ENCODE assay signal across 32 cellular contexts in genomic region chr3:87607234-87607633, GRCh38.
A peak's percentile ranks its signal among the peaks of the same experiment; 100 is the strongest.
DNase-seq lines count a peak whose midpoint lies in the region; FAIRE-seq and TF ChIP-seq lines count a peak whose summit lies in the region.
"Had no signal": no experiment of that assay in that cellular context is flagged by ENCODE, and none has a peak within 500 bp of the region (broad histone marks: within the 10 kb centered on the region; RNA-seq: fewer than 3 reads in every experiment).

No MANE protein-coding gene starts in this region.

- no peak overlapping the region for H4K91ac ChIP-seq in H1 (replicated peaks; ENCODE audit: insufficient read length, low read length)

- no peak for TF ChIP-seq POLR2A in H1 (IDR thresholded peaks at IDR 0.05; ENCODE audit: control extremely low read depth in 1 of 2, low read depth in 2 of 2, low read length in 2 of 2)

- TF ChIP-seq CTCF in HEK293 (tag by site-specific recombination; IDR thresholded peaks at IDR 0.05) (no peak), bronchial epithelial cell (IDR thresholded peaks at IDR 0.05; ENCODE audit: insufficient read depth, low read length, severe bottlenecking) (no peak), H1 (IDR thresholded peaks at IDR 0.05; ENCODE audit: control extremely low read depth in 1 of 3, insufficient read depth in 1 of 3, low read depth in 1 of 3, low read length in 3 of 3) (no peak)

- H3K27me3 ChIP-seq in bronchial epithelial cell (ENCODE audit: control insufficient read depth, insufficient read depth, low read length) (no peaks in the 10 kb centered on the region), H1 (replicated peaks in 1 of 4; ENCODE audit: control insufficient read depth in 3 of 4, extremely low read depth in 1 of 4, insufficient read depth in 3 of 4, low read length in 3 of 4) (no peaks in the 10 kb centered on the region)
- H3K27me3 ChIP-seq: BE2C; BLaER1; BLaER1 treated with 17β-estradiol and CSF1 and Interleukin-3, amounts not matched to agents 10 nM and 100 nM had no signal

- TF ChIP-seq RAD21 in H1 (IDR thresholded peaks at IDR 0.05 in 1 of 2, conservative IDR thresholded peaks at IDR 0.05 in 1 of 2; ENCODE audit: low read depth in 2 of 2, low read length in 2 of 2) = no peak

- peak overlapping the region; percentile 35; the same call in 1 of the 2 replicates for H2BK5ac ChIP-seq in H1 (ENCODE audit: low read depth, low read length)

- H3K4me2 ChIP-seq in H1 (ENCODE audit: insufficient read depth in 1 of 2, low read depth in 2 of 2, low read length in 2 of 2) = no peak overlapping the region
- H3K4me2 ChIP-seq: A549; BLaER1; BLaER1 treated with 17β-estradiol and CSF1 and Interleukin-3, amounts not matched to agents 10 nM and 100 nM had no signal

- no peak overlapping the region for H2AFZ ChIP-seq in H1 (ENCODE audit: low read length)

- H2BK12ac ChIP-seq in H1 (ENCODE audit: low read depth, low read length) = no peak overlapping the region

- H3K4me3 ChIP-seq in HEK293 (ENCODE audit: low read depth, low read length) = no peak overlapping the region
- no peak overlapping the region for H3K4me3 ChIP-seq in bronchial epithelial cell (ENCODE audit: low read depth, low read length)
- H3K4me3 ChIP-seq in H1 (ENCODE audit: extremely low read depth in 1 of 4, insufficient read depth in 2 of 4, low read depth in 3 of 4, low read length in 4 of 4) = no peak overlapping the region
- H3K4me3 ChIP-seq: A549; BLaER1; BLaER1 treated with 17β-estradiol and CSF1 and Interleukin-3, amounts not matched to agents 10 nM and 100 nM had no signal

- H3K9me3 ChIP-seq in HEK293 (ENCODE audit: control insufficient read depth, insufficient read depth, low read depth, low read length) (no peaks in the 10 kb centered on the region), H1 (ENCODE audit: insufficient read depth in 2 of 2, low read depth in 1 of 2, low read length in 1 of 2) (no peaks in the 10 kb centered on the region)
- H3K9me3 ChIP-seq: BE2C, Caco-2 had no signal

- 85% methylated on average over 5 of the region's 5 CpGs; no CpG with 5 or more reads in 1 of the 2 experiments for WGBS in H1 (ENCODE audit: extremely low coverage in 1 of 2, insufficient coverage in 1 of 2, insufficient read length in 1 of 2, insufficient replicate concordance in 2 of 2, low coverage in 1 of 2, low lambda C conversion rate in 2 of 2, missing lambda C conversion rate in 1 of 2), 2 experiments

- no peak overlapping the region for H3K27ac ChIP-seq in HEK293 (ENCODE audit: extremely low read depth, low read depth, low read length)
- no peak overlapping the region for H3K27ac ChIP-seq in H1 (ENCODE audit: low read depth, low read length)
- H3K27ac ChIP-seq: 22Rv1; A549; BLaER1; BLaER1 treated with 17β-estradiol and CSF1 and Interleukin-3, amounts not matched to agents 10 nM and 100 nM; C4-2B had no signal

- peaks cover 1% of the 10 kb centered on the region; the same call in 1 of the 2 replicates for H3K23me2 ChIP-seq in H1 (ENCODE audit: low read depth, low read length)

- CTCF ChIA-PET in HEK293 (lab: Yijun Ruan, JAX) = no interaction called here
- CTCF ChIA-PET in H1 (lab: Charles Lee; ENCODE audit: partially characterized antibody) = interaction anchor here (0.7 to 1.3 kb wide), 2 partner anchors 10 to 50 kb away, joined by 3 read pairs; no protein-coding TSS in a partner anchor

- no peak for TF ChIP-seq EP300 in H1 (IDR thresholded peaks at IDR 0.05; ENCODE audit: borderline replicate concordance in 1 of 2, low read depth in 2 of 2, low read length in 2 of 2)

- H2BK120ac ChIP-seq in H1 (replicated peaks; ENCODE audit: low read depth, low read length) = no peak overlapping the region

- POLR2A ChIA-PET in HEK293 (lab: Yijun Ruan, JAX) = no interaction called here
- POLR2A ChIA-PET in H1 (lab: Charles Lee; ENCODE audit: partially characterized antibody) = no interaction called here

- no peaks in the 10 kb centered on the region for H4K20me1 ChIP-seq in H1 (replicated peaks in 1 of 2; ENCODE audit: control insufficient read depth in 1 of 2, insufficient read depth in 2 of 2, low read length in 2 of 2)
- H4K20me1 ChIP-seq: BLaER1; BLaER1 treated with 17β-estradiol and CSF1 and Interleukin-3, amounts not matched to agents 10 nM and 100 nM had no signal

- H4K8ac ChIP-seq in H1 (ENCODE audit: extremely low read depth, insufficient read depth, low read length) = no peak overlapping the region

- H3K79me2 ChIP-seq in H1 (ENCODE audit: control insufficient read depth in 1 of 2, insufficient read depth in 2 of 2, low read length in 2 of 2) = no peaks in the 10 kb centered on the region

- H3K14ac ChIP-seq in H1 (ENCODE audit: insufficient read length) = no peak overlapping the region

- H3K56ac ChIP-seq in H1 (replicated peaks; ENCODE audit: insufficient read length, low read depth, low read length) = no peak overlapping the region

- H2BK20ac ChIP-seq in H1 (ENCODE audit: low read length) = no peak overlapping the region

- H3K4ac ChIP-seq in H1 (replicated peaks; ENCODE audit: insufficient read length, low read depth, low read length) = no peak overlapping the region

- H3K79me1 ChIP-seq in H1 (ENCODE audit: low read depth, low read length) = no peaks in the 10 kb centered on the region

- H3K18ac ChIP-seq in H1 (ENCODE audit: extremely low read depth, low read length) = no peak overlapping the region

- H2AK5ac ChIP-seq in H1 (ENCODE audit: low read depth, low read length) = no peak overlapping the region

- H2BK15ac ChIP-seq in H1 (ENCODE audit: low read length) = no peak overlapping the region

- no peak overlapping the region for H3K23ac ChIP-seq in H1 (ENCODE audit: insufficient read length)

- FAIRE-seq in bronchial epithelial cell (lab: Jason Lieb, UNC) (peak; percentile 97), H1 (lab: Jason Lieb, UNC) (no peak)
- FAIRE-seq: A204.1, A549, D721Med had no signal

- H3K36me3 ChIP-seq in HEK293 (ENCODE audit: control insufficient read depth in 2 of 2, insufficient read depth in 1 of 2, low read length in 2 of 2) = no peaks in the 10 kb centered on the region
- H3K36me3 ChIP-seq in bronchial epithelial cell (ENCODE audit: control insufficient read depth, insufficient read depth, low read length) = no peaks in the 10 kb centered on the region
- H3K36me3 ChIP-seq in H1 (ENCODE audit: control insufficient read depth in 2 of 4, insufficient read depth in 4 of 4, low read length in 3 of 4) = no peaks in the 10 kb centered on the region
- H3K36me3 ChIP-seq: BE2C; BLaER1; BLaER1 treated with 17β-estradiol and CSF1 and Interleukin-3, amounts not matched to agents 10 nM and 100 nM had no signal

- no peak overlapping the region for H4K5ac ChIP-seq in H1 (ENCODE audit: insufficient read length, low read depth, low read length)

- DNase-seq in bronchial epithelial cell (ENCODE audit: low read depth) = no peak
- no peak for DNase-seq in H1 (ENCODE audit: low read depth in 1 of 2, low spot score in 2 of 2)
- no peak for DNase-seq in pons (ENCODE audit: low spot score)
- no peak for DNase-seq in midbrain (lab: John Stamatoyannopoulos, UW)
- DNase-seq in NCI-H1092 treated with DMSO at 0.1 percent for 48 hours (lab: John Stamatoyannopoulos, UW) = no peak
- DNase-seq: 8988T; ACHN; AML-193; BE2C; C1 segment of cervical spinal cord; Caco-2; Calu3; CD4-positive, alpha-beta memory T cell; CD4-positive, alpha-beta T cell; CD4-positive, CD25-positive, alpha-beta regulatory T cell; CD8-positive, alpha-beta memory T cell; CD8-positive, alpha-beta T cell; COR-L47; DMS 273 treated with DMSO at 0.1 percent for 48 hours; DMS153; DMS79; DMS79 treated with DMSO at 0.1 percent for 48 hours; DND-41; EL had no signal

- H3K4me1 ChIP-seq in HEK293 (ENCODE audit: control insufficient read depth, insufficient read depth, low read length) (no peaks in the 10 kb centered on the region), H1 (replicated peaks in 1 of 4; ENCODE audit: control insufficient read depth in 3 of 4, insufficient read depth in 4 of 4, low read length in 3 of 4) (no peaks in the 10 kb centered on the region)
- H3K4me1 ChIP-seq: A549; BE2C; BLaER1; BLaER1 treated with 17β-estradiol and CSF1 and Interleukin-3, amounts not matched to agents 10 nM and 100 nM; Caco-2 had no signal

- H3K9ac ChIP-seq in H1 (replicated peaks in 1 of 4; ENCODE audit: extremely low read depth in 1 of 4, low read depth in 3 of 4, low read length in 3 of 4) = no peak overlapping the region
- H3K9ac ChIP-seq: BLaER1; BLaER1 treated with 17β-estradiol and CSF1 and Interleukin-3, amounts not matched to agents 10 nM and 100 nM had no signal

TF ChIP-seq in HEK293, 187 proteins besides CTCF, POLR2A, EP300 and RAD21:
- TF ChIP-seq SETDB1 (IDR thresholded peaks at IDR 0.05; ENCODE audit: insufficient read length, low read length) (peak; percentile 52), ZNF23 (tag by site-specific recombination; IDR thresholded peaks at IDR 0.05; ENCODE audit: borderline replicate concordance) (no peak)
TF ChIP-seq in HEK293: peak in this region for 1.

TF ChIP-seq in H1, 55 proteins besides CTCF, POLR2A, EP300 and RAD21:
- TF ChIP-seq ATF2 (IDR thresholded peaks at IDR 0.05; ENCODE audit: low read length) = no peak
- no peak for TF ChIP-seq EZH2 (IDR thresholded peaks at IDR 0.05; ENCODE audit: low read depth, low read length, severe bottlenecking)
- no peak for TF ChIP-seq TEAD4 (IDR thresholded peaks at IDR 0.05; ENCODE audit: low read depth, low read length)
- no peak for TF ChIP-seq NRF1 (IDR thresholded peaks at IDR 0.05; ENCODE audit: low read depth, low read length)
- peak; percentile 67 for TF ChIP-seq E2F6 (IDR thresholded peaks at IDR 0.05)
- no peak for TF ChIP-seq RNF2 (IDR thresholded peaks at IDR 0.05; ENCODE audit: borderline replicate concordance, low read depth, low read length, missing control alignments, poor library complexity, severe bottlenecking)
